In genomic region chr10:49609283-49610014, GRCh38 we compare ENCODE assay signal across 13 cellular contexts. TPM values are rescaled to one million over a fixed set of nuclear protein-coding genes. Genes with fewer than 3 reads are reported as not detected.
DNase-seq lines count a peak whose midpoint lies in the region; ATAC-seq and TF ChIP-seq lines count a peak whose summit lies in the region.
"Had no signal": no experiment of that assay in that cellular context is flagged by ENCODE, and none has a peak within 500 bp of the region (broad histone marks: within the 10 kb centered on the region; RNA-seq: fewer than 3 reads in every experiment).

No MANE protein-coding gene starts in this region.

- peaks cover 29 to 45% of the 10 kb centered on the region in 2 experiments for H3K4me1 Mint-ChIP-seq in H9
- peaks cover 2% of the 10 kb centered on the region for H3K4me1 Mint-ChIP-seq in activated CD4-positive, alpha-beta T cell treated with anti-CD3 and anti-CD28 coated beads for 36 hours

- no peak overlapping the region for H3K4ac ChIP-seq in H9 (ENCODE audit: low read depth, low read length)

- peaks cover 99% of the 10 kb centered on the region for H3K27me3 Mint-ChIP-seq in H9 (ENCODE audit: low read depth)
- peaks cover 68% of the 10 kb centered on the region for H3K27me3 Mint-ChIP-seq in activated CD4-positive, alpha-beta T cell treated with anti-CD3 and anti-CD28 coated beads for 36 hours

- H3K79me1 ChIP-seq in H9 (ENCODE audit: insufficient read depth, low read depth, low read length, poor library complexity, severe bottlenecking) = no peaks in the 10 kb centered on the region

- CTCF ChIA-PET in activated CD4-positive, alpha-beta T cell treated with anti-CD3 and anti-CD28 coated beads for 36 hours (lab: Charles Lee) = interaction anchor here (0.6 kb wide), 1 partner anchor 840 kb away, joined by 3 read pairs; no protein-coding TSS in a partner anchor

- H2BK15ac ChIP-seq in H9 (ENCODE audit: low read depth, low read length) = no peak overlapping the region

- no peaks in the 10 kb centered on the region for H3K9me2 ChIP-seq in hepatocyte (replicated peaks; ENCODE audit: insufficient read depth)

- WGBS in H9 (ENCODE audit: extremely low coverage, insufficient read length, low lambda C conversion rate) = no CpG with 5 or more reads among the region's 53 CpGs
- WGBS in hepatocyte (ENCODE audit: low lambda C conversion rate, missing lambda C conversion rate) = under 1% methylated on average over 26 of the region's 53 CpGs
- WGBS in psoas muscle, 3 donors = 0 to 2% (median 0%) methylated on average over 39 to 53 of the region's 53 CpGs

- no peak overlapping the region for H2AFZ ChIP-seq in H9 (ENCODE audit: low read length)
- peak overlapping the region; percentile 56 for H2AFZ ChIP-seq in hepatocyte

- intact Hi-C loops in psoas muscle (cut with DNase I) = no loop called here
- intact Hi-C loops in activated CD4-positive, alpha-beta T cell treated with anti-CD3 and anti-CD28 coated beads for 36 hours (cut with DNase I, micrococcal nuclease) = loop anchor here in 1 of 2 experiments (5.0 kb wide), 1 partner anchor 212 kb away; the partner anchor contains the start of gene DRGX

- no peak for ATAC-seq in psoas muscle
- no peak for ATAC-seq in activated CD4-positive, alpha-beta T cell treated with anti-CD3 and anti-CD28 coated beads for 36 hours
- ATAC-seq: GM12878, heart right ventricle had no signal

- TF ChIP-seq CTCF in H9 (conservative IDR thresholded peaks at IDR 0.05) (no peak), hepatocyte (IDR thresholded peaks at IDR 0.05; ENCODE audit: poor library complexity) (no peak), psoas muscle (IDR thresholded peaks at IDR 0.05) (no peak)

- H3K27ac ChIP-seq in H9 (ENCODE audit: insufficient read length, low read depth, low read length) = no peak overlapping the region
- no peak overlapping the region for H3K27ac ChIP-seq in hepatocyte
- no peak overlapping the region for H3K27ac ChIP-seq in psoas muscle
- H3K27ac ChIP-seq: heart right ventricle had no signal

- no peak overlapping the region for H4K91ac ChIP-seq in H9 (ENCODE audit: insufficient read length, low read depth, low read length)

- H3K18ac ChIP-seq in H9 (ENCODE audit: insufficient read length, low read depth, low read length) = no peak overlapping the region

- H3K9me3 ChIP-seq in H9 (ENCODE audit: control insufficient read depth, low read depth, low read length) (no peaks in the 10 kb centered on the region), hepatocyte (ENCODE audit: low read depth) (no peaks in the 10 kb centered on the region), psoas muscle (no peaks in the 10 kb centered on the region)
- H3K9me3 ChIP-seq: heart right ventricle had no signal

- peak; percentile 70 for DNase-seq in H9
- peak; percentile 60 for DNase-seq in NCI-H2227 treated with DMSO at 0.1 percent for 48 hours (lab: John Stamatoyannopoulos, UW)
- no peak for DNase-seq in hepatocyte (ENCODE audit: low spot score)
- peak in 1 of 2 donors; percentile 39 for DNase-seq in psoas muscle
- DNase-seq in HPDE6-E6E7 (ENCODE audit: extremely low spot score) = no peak
- DNase-seq in activated CD4-positive, alpha-beta T cell treated with anti-CD3 and anti-CD28 coated beads for 36 hours = no peak
- DNase-seq in AG08396 (ENCODE audit: low spot score) = no peak
- DNase-seq: activated T-cell treated with anti-CD3 and anti-CD28 coated beads for 4 hours; heart right ventricle; MM.1S; stimulated activated CD8-positive, alpha-beta memory T cell treated with anti-CD3 and anti-CD28 coated beads, Interleukin-4, amount 100 ng/mL, for 48 hours; T-helper 9 cell had no signal

- no peak overlapping the region for H2BK12ac ChIP-seq in H9 (ENCODE audit: insufficient read length, low read depth, low read length)

- H3K36me3 ChIP-seq in hepatocyte (replicated peaks; ENCODE audit: insufficient read depth, low read depth) = no peaks in the 10 kb centered on the region
- no peaks in the 10 kb centered on the region for H3K36me3 ChIP-seq in psoas muscle (ENCODE audit: insufficient read depth in 1 of 2, low read depth in 1 of 2)
- H3K36me3 ChIP-seq: heart right ventricle had no signal

- peak overlapping the region; percentile 20 for H3K4me3 ChIP-seq in hepatocyte
- peak overlapping the region; percentile 38 for H3K4me3 ChIP-seq in psoas muscle
- H3K4me3 ChIP-seq: GM12878 had no signal

- POLR2A ChIA-PET in activated CD4-positive, alpha-beta T cell treated with anti-CD3 and anti-CD28 coated beads for 36 hours (lab: Charles Lee) = no interaction called here

- H3K4me1 ChIP-seq in H9 (ENCODE audit: insufficient read depth, low read length) = no peaks in the 10 kb centered on the region; the same call in 1 of the 2 replicates
- peaks cover 10% of the 10 kb centered on the region for H3K4me1 ChIP-seq in hepatocyte (ENCODE audit: insufficient read depth)
- peaks cover 11% of the 10 kb centered on the region for H3K4me1 ChIP-seq in psoas muscle

- no peak overlapping the region for H3K56ac ChIP-seq in H9 (ENCODE audit: insufficient read length, low read depth, low read length)

- H3K14ac ChIP-seq in H9 (ENCODE audit: insufficient read depth, low read length) = no peak overlapping the region

- no peak overlapping the region for H4K8ac ChIP-seq in H9 (replicated peaks; ENCODE audit: insufficient read length, low read depth, low read length)

- peaks cover 25% of the 10 kb centered on the region for H3K23me2 ChIP-seq in H9 (ENCODE audit: insufficient read length, low read depth, low read length, poor library complexity, severe bottlenecking)

- H3K27me3 ChIP-seq in H9 (ENCODE audit: insufficient read depth, low read length) = peaks cover 68% of the 10 kb centered on the region
- H3K27me3 ChIP-seq in hepatocyte = peaks cover 79% of the 10 kb centered on the region
- peaks cover 3 to 87% (median 48%) of the 10 kb centered on the region in 3 donors for H3K27me3 ChIP-seq in psoas muscle (ENCODE audit: insufficient read depth in 3 of 3, low read length in 2 of 3)

- H3K4me2 ChIP-seq in H9 (ENCODE audit: insufficient read depth, insufficient read length, low read length) (peak overlapping the region; percentile 36), hepatocyte (peak overlapping the region; percentile 84)

- H3K27ac Mint-ChIP-seq in H9 = no peak overlapping the region
- no peak overlapping the region for H3K27ac Mint-ChIP-seq in activated CD4-positive, alpha-beta T cell treated with anti-CD3 and anti-CD28 coated beads for 36 hours

- no peaks in the 10 kb centered on the region; a peak in 1 of 7 replicates for H3K36me3 Mint-ChIP-seq in H9 (ENCODE audit: insufficient read depth in 1 of 3, low read depth in 3 of 3)
- no peaks in the 10 kb centered on the region for H3K36me3 Mint-ChIP-seq in activated CD4-positive, alpha-beta T cell treated with anti-CD3 and anti-CD28 coated beads for 36 hours (ENCODE audit: low read depth)

- H2BK120ac ChIP-seq in H9 (ENCODE audit: low read depth, low read length, poor library complexity, severe bottlenecking) = no peak overlapping the region

- no peak overlapping the region for H2BK5ac ChIP-seq in H9 (ENCODE audit: insufficient read length, low read length)

- no peaks in the 10 kb centered on the region for H3K79me2 ChIP-seq in H9 (ENCODE audit: insufficient read depth, low read length)
- no peaks in the 10 kb centered on the region for H3K79me2 ChIP-seq in hepatocyte

- H3K4me3 Mint-ChIP-seq in H9 = peak overlapping the region; percentile 58 to 81
- H3K4me3 Mint-ChIP-seq in activated CD4-positive, alpha-beta T cell treated with anti-CD3 and anti-CD28 coated beads for 36 hours = no peak overlapping the region

- no peak overlapping the region for H3T11ph ChIP-seq in H9 (ENCODE audit: low read length)

- no peak overlapping the region for H2BK20ac ChIP-seq in H9 (ENCODE audit: low read depth, low read length, poor library complexity, severe bottlenecking)

- H2AK5ac ChIP-seq in H9 (ENCODE audit: insufficient read length, low read length) = no peak overlapping the region

- peaks cover 2% of the 10 kb centered on the region for H4K20me1 ChIP-seq in H9 (ENCODE audit: control insufficient read depth, insufficient read depth, insufficient read length)
- H4K20me1 ChIP-seq in hepatocyte (ENCODE audit: insufficient read depth, poor library complexity, severe bottlenecking) = no peaks in the 10 kb centered on the region

- H3K9me3 Mint-ChIP-seq in H9 = peaks cover 2 to 12% of the 10 kb centered on the region in 2 experiments; a peak in 4 of 5 replicates
- H3K9me3 Mint-ChIP-seq in activated CD4-positive, alpha-beta T cell treated with anti-CD3 and anti-CD28 coated beads for 36 hours (ENCODE audit: low read depth) = peaks cover 3% of the 10 kb centered on the region

- H3K9ac ChIP-seq in H9 (ENCODE audit: extremely low read depth, insufficient read length, low read length) = no peak overlapping the region

- H3K23ac ChIP-seq in H9 (ENCODE audit: insufficient read length, low read depth, low read length) = no peak overlapping the region

- H4K5ac ChIP-seq in H9 (ENCODE audit: insufficient read length, low read depth, low read length) = no peak overlapping the region

RNA-seq across cellular contexts. Expression of gene SLC18A3, which starts 0.7 kb away (rescaled TPM):
- total RNA-seq in H9 (2021) (not detected in 2 replicates), hepatocyte (1.1 and 1.4 TPM in 2 replicates), psoas muscle (not detected)
- polyA plus RNA-seq in hepatocyte (4.3 and 8.1 TPM in 2 replicates), psoas muscle (not detected)
- not detected for total RNA-seq in activated CD4-positive, alpha-beta T cell treated with anti-CD3 and anti-CD28 coated beads for 36 hours
- total RNA-seq: GM12878, heart right ventricle had no signal
- polyA plus RNA-seq: GM12878, heart right ventricle had no signal

RNA-seq across cellular contexts. Expression of gene CHAT, which starts 4.4 kb away (rescaled TPM):
- not detected in 2 replicates for total RNA-seq in H9 (2021)
- 0.27 TPM in 1 of 2 replicates, not detected in the other for total RNA-seq in hepatocyte
- polyA plus RNA-seq in hepatocyte = 0.88 TPM in 1 of 2 replicates, not detected in the other
- total RNA-seq in psoas muscle = not detected
- not detected for polyA plus RNA-seq in psoas muscle
- not detected for total RNA-seq in activated CD4-positive, alpha-beta T cell treated with anti-CD3 and anti-CD28 coated beads for 36 hours
- total RNA-seq: GM12878, heart right ventricle had no signal
- polyA plus RNA-seq: GM12878, heart right ventricle had no signal

Comparison
In these comparisons a context has a peak if more than half of its experiments do, and no peak if none do; other contexts are left out.
1. DNase-seq: peak in H9 (single experiment) and NCI-H2227 treated with DMSO at 0.1 percent for 48 hours (single experiment); none in hepatocyte (single experiment), HPDE6-E6E7 (single experiment), activated CD4-positive, alpha-beta T cell treated with anti-CD3 and anti-CD28 coated beads for 36 hours (single experiment) and AG08396 (single experiment).